Comparison of ENCODE assay signal across 8 cellular contexts in genomic region chr13:78658630-78659449, GRCh38. TPM values are rescaled to one million over a fixed set of nuclear protein-coding genes. Genes with fewer than 3 reads are reported as not detected.
DNase-seq lines count a peak whose midpoint lies in the region; ATAC-seq, FAIRE-seq and TF ChIP-seq lines count a peak whose summit lies in the region.

TSS of gene OBI1 (minus strand) at chr13:78659155. CDS start at chr13:78659120, 35 bp downstream.

- H3K4me1 ChIP-seq in adrenal gland (replicated peaks in 1 of 2) (peaks cover 5 to 11% of the 10 kb centered on the region in 2 donors), heart right ventricle (peaks cover 0 to 40% (median 33%) of the 10 kb centered on the region in 9 donors)

- H3K27me3 ChIP-seq in adrenal gland (no peaks in the 10 kb centered on the region), heart right ventricle (peaks cover 0 to 5% (median 0%) of the 10 kb centered on the region in 7 donors)

- H3K4me1 Mint-ChIP-seq in T-cell (peaks cover 41 to 54% (median 45%) of the 10 kb centered on the region in 3 donors), type B pancreatic cell (ENCODE audit: unreplicated experiment) (peaks cover 16% of the 10 kb centered on the region)

- DNase-seq in GM12892 (ENCODE audit: insufficient read length): peak; percentile 70
- peak; percentile 95 to 97 (median 97) for DNase-seq in NCI-H1417 (lab: John Stamatoyannopoulos, UW)
- DNase-seq in T-cell: peak; percentile 76 to 93 (median 88)
- peak; percentile 90 to 95 (median 93) for DNase-seq in adrenal gland
- DNase-seq in heart right ventricle: peak; percentile 92 to 93
- DNase-seq in posterior cingulate gyrus: peak; percentile 88 to 99 (median 94)
- peak; percentile 90 for DNase-seq in type B pancreatic cell (ENCODE audit: extremely low spot score, unreplicated experiment)

- no peaks in the 10 kb centered on the region for H3K36me3 ChIP-seq in adrenal gland (replicated peaks in 1 of 2)
- no peaks in the 10 kb centered on the region for H3K36me3 ChIP-seq in heart right ventricle

- WGBS in adrenal gland, 4 donors: 0% methylated on average over 20 to 67 of the region's 67 CpGs
- 1% methylated on average over 67 of the region's 67 CpGs for WGBS in heart right ventricle, 2 donors

- H3K4me3 ChIP-seq in adrenal gland (peak within 1 kb of the TSS; percentile 47 to 86 (median 68)), heart right ventricle (peak within 1 kb of the TSS; percentile 59 to 97 (median 90))

- TF ChIP-seq CTCF in adrenal gland (IDR thresholded peaks at IDR 0.05): no peak
- no peak for TF ChIP-seq CTCF in heart right ventricle (IDR thresholded peaks at IDR 0.05)
- TF ChIP-seq CTCF in type B pancreatic cell (conservative IDR thresholded peaks at IDR 0.05): no peak

- ATAC-seq in HG02763 (IDR thresholded peaks at IDR 0.05; ENCODE audit: unreplicated experiment) (peak; percentile 80), T-cell (replicated peaks in 1 of 4) (peak; percentile 92 to 97 (median 94)), heart right ventricle (peak; percentile 95 to 99 (median 98))

- intact Hi-C loops in adrenal gland (cut with DNase I): no loop called here
- intact Hi-C loops in heart right ventricle (cut with DNase I): loop anchor here in 2 of 10 donors (5.0 to 10.0 kb wide), 2 partner anchors 52 to 54 kb away; partner anchors contain the start of gene POU4F1 (in 1 of the 2)
- intact Hi-C loops in posterior cingulate gyrus (cut with DNase I): no loop called here

- H3K27ac ChIP-seq in adrenal gland (peak within 1 kb of the TSS in 3 of 5 donors; percentile 40 to 87 (median 43)), heart right ventricle (peak within 1 kb of the TSS; percentile 23 to 87 (median 83))

- peak; percentile 95 for TF ChIP-seq POLR2A in GM12892 (IDR thresholded peaks at IDR 0.05; ENCODE audit: low read depth, low read length)
- TF ChIP-seq POLR2A in adrenal gland (IDR thresholded peaks at IDR 0.05): peak; percentile 27 to 67

- H3K27ac Mint-ChIP-seq in T-cell (peak within 1 kb of the TSS; percentile 89 to 92), type B pancreatic cell (peak within 1 kb of the TSS; percentile 90)

- CTCF ChIA-PET in T-cell (lab: Charles Lee): no interaction called here

- H3K36me3 Mint-ChIP-seq in T-cell (peaks cover 12% of the 10 kb centered on the region), type B pancreatic cell (peaks cover 5% of the 10 kb centered on the region)

- H3K4me3 Mint-ChIP-seq in T-cell (peak within 1 kb of the TSS; percentile 95 to 100 (median 95)), type B pancreatic cell (peak within 1 kb of the TSS; percentile 100)

- H3K9me3 ChIP-seq in adrenal gland (replicated peaks in 1 of 3) (no peaks in the 10 kb centered on the region), heart right ventricle (no peaks in the 10 kb centered on the region)

- POLR2A ChIA-PET in T-cell (lab: Charles Lee): interaction anchor here (0.5 to 1.1 kb wide), 2 partner anchors 9 to 1669 kb away, joined by 5 to 6 read pairs; no protein-coding TSS in a partner anchor

- H3K27me3 Mint-ChIP-seq in T-cell: peaks cover 0 to 2% of the 10 kb centered on the region in 2 donors
- H3K27me3 Mint-ChIP-seq in type B pancreatic cell: peaks cover 3% of the 10 kb centered on the region

- H3K9me3 Mint-ChIP-seq in T-cell (no peaks in the 10 kb centered on the region), type B pancreatic cell (peaks cover 4% of the 10 kb centered on the region)

- peak; percentile 97 for FAIRE-seq in GM12892 (lab: Jason Lieb, UNC)

RNA-seq across cellular contexts. Expression of gene OBI1, which starts in this region (rescaled TPM):
- 13.1 TPM for polyA plus RNA-seq in GM12892 (2012; ENCODE audit: missing spikeins)
- total RNA-seq in T-cell (10 to 100 TPM in 3 of 5 donors, 1 to 10 TPM in 2; 4.8 to 14.3 (median 12.3) TPM), adrenal gland (10 to 100 TPM in 3 of 8 donors, 1 to 10 TPM in 5; 4.8 to 11.1 (median 7.5) TPM), heart right ventricle (10 to 100 TPM in 4 of 10 donors, 1 to 10 TPM in 6; 6.2 to 12.3 (median 9.6) TPM), type B pancreatic cell (ENCODE audit: low replicate concordance) (14.3 and 18.7 TPM in 2 replicates)
- polyA plus RNA-seq in adrenal gland (10 to 100 TPM in 1 of 3 donors, 1 to 10 TPM in 2; 1.5 to 11.5 (median 1.7) TPM), heart right ventricle (1 to 10 TPM; 2.8 to 4.4 TPM)

Comparison
In these comparisons a context has a peak if more than half of its experiments do, and no peak if none do; other contexts are left out.
1. Peak in every context shown above with its lines: DNase-seq, ATAC-seq, H3K4me3 ChIP-seq and H3K27ac ChIP-seq.